8 cellular contexts compared by ENCODE assay signal in the genomic region with DNA sequence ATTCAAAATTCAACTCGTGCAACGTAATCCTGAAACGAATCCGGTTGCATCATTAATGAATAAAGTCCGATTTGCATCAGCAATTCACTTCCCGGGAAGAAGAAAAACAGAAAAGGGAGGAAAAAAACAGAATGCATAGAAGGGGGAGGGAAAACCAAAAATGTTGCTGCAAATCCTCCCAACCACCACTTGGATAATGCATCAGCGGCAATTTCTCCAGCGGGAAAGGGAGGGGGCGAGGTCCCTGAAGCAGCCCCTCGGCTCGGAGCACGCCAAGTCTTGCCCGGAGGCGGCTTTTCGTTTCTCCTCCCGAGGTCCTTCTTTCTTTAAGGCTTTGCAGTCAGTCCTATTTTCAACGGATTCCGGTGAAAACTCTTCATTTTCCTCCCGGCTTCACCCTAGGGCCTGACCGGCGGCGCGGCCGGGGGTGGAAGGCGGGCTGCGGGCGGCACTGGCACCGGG. TPM values are rescaled to one million over a fixed set of nuclear protein-coding genes. Genes with fewer than 3 reads are reported as not detected.
DNase-seq lines count a peak whose midpoint lies in the region; ATAC-seq, FAIRE-seq and TF ChIP-seq lines count a peak whose summit lies in the region.

No MANE protein-coding gene starts in this region.

- intact Hi-C loops in heart right ventricle (cut with DNase I), result loop anchor here in 8 of 10 donors (2.0 to 10.0 kb wide), 13 partner anchors 33 to 180 kb away; no protein-coding TSS in a partner anchor

- no peaks in the 10 kb centered on the region for H3K27me3 Mint-ChIP-seq in osteocyte (ENCODE audit: unreplicated experiment)

- TF ChIP-seq POLR2A in GM12891 (IDR thresholded peaks at IDR 0.05; ENCODE audit: low read depth, low read length), result no peak

- H3K9me3 Mint-ChIP-seq in osteocyte (ENCODE audit: unreplicated experiment), result no peaks in the 10 kb centered on the region

- peak overlapping the region; percentile 78 to 96 (median 86) for H3K4me3 ChIP-seq in heart right ventricle

- peaks cover 2% of the 10 kb centered on the region for H3K36me3 Mint-ChIP-seq in osteocyte (ENCODE audit: unreplicated experiment)

- H3K27me3 ChIP-seq in heart right ventricle, result peaks cover 0 to 29% (median 0%) of the 10 kb centered on the region in 7 donors

- peak overlapping the region; percentile 87 for H3K27ac Mint-ChIP-seq in osteocyte (ENCODE audit: unreplicated experiment)

- no peak for FAIRE-seq in GM12891 (lab: Jason Lieb, UNC)

- no peaks in the 10 kb centered on the region for H3K36me3 ChIP-seq in heart right ventricle

- peak overlapping the region; percentile 13 for H3K27ac ChIP-seq in adipose tissue (ENCODE audit: low read depth, low read length)
- peak overlapping the region; percentile 90 to 99 (median 98) for H3K27ac ChIP-seq in heart right ventricle

- H3K4me3 Mint-ChIP-seq in osteocyte (ENCODE audit: unreplicated experiment), result peak overlapping the region; percentile 90

- H3K4me1 Mint-ChIP-seq in osteocyte (ENCODE audit: unreplicated experiment), result peaks cover 16% of the 10 kb centered on the region

- peak in 2 of 8 donors; percentile 0 to 7 for ATAC-seq in heart right ventricle
- ATAC-seq in HG02642 (IDR thresholded peaks at IDR 0.05; ENCODE audit: poor library complexity, unreplicated experiment), result no peak
- ATAC-seq in GM18519 (IDR thresholded peaks at IDR 0.05; ENCODE audit: low FRiP score, unreplicated experiment), result no peak

- H3K4me1 ChIP-seq in heart right ventricle, result peaks cover 0 to 37% (median 21%) of the 10 kb centered on the region in 9 donors

- in situ Hi-C loops in ACHN (cut with HindIII; ENCODE audit: low pct_ligation_motif_present, low pct_unique_long_range_greater_than_20kb, low sequenced_read_pairs), result no loop called here

- TF ChIP-seq CTCF in heart right ventricle (IDR thresholded peaks at IDR 0.05) (peak in 5 of 9 donors; percentile 6 to 36 (median 11)), osteocyte (IDR thresholded peaks at IDR 0.05) (peak; percentile 33)

- DNase-seq in ACHN (peak; percentile 76), GM12891 (ENCODE audit: insufficient read length, low spot score) (peak; percentile 11), NCI-H2227 (lab: John Stamatoyannopoulos, UW; ENCODE audit: unreplicated experiment) (peak; percentile 79), heart right ventricle (peak; percentile 25 to 39), osteocyte (ENCODE audit: extremely low spot score, unreplicated experiment) (peak; percentile 87)

- 1 to 2% (median 1%) methylated on average over 28 of the region's 28 CpGs for WGBS in adipose tissue, 3 donors
- WGBS in heart right ventricle, 2 donors, result 0% methylated on average over 28 of the region's 28 CpGs

- no peaks in the 10 kb centered on the region for H3K9me3 ChIP-seq in heart right ventricle

TF ChIP-seq in GM12891, 5 proteins besides CTCF, POLR2A, EP300 and RAD21:
- TF ChIP-seq PAX5 (IDR thresholded peaks at IDR 0.05; ENCODE audit: insufficient read depth, low read length, severe bottlenecking) (no peak), TAF1 (IDR thresholded peaks at IDR 0.05; ENCODE audit: low read depth, low read length) (no peak), POU2F2 (IDR thresholded peaks at IDR 0.05; ENCODE audit: low read depth, low read length) (no peak), POLR2AphosphoS5 (IDR thresholded peaks at IDR 0.05; ENCODE audit: low read depth, low read length) (no peak), SPI1 (IDR thresholded peaks at IDR 0.05; ENCODE audit: low read depth, low read length) (no peak)

RNA-seq across cellular contexts. Expression of a gene that starts 0.7 kb away (rescaled TPM):
- polyA plus RNA-seq in GM12891 (2012; ENCODE audit: low read depth, missing spikeins), result 0.05 TPM
- polyA plus RNA-seq in adipose tissue (10 to 100 TPM in 2 of 3 donors, 1 to 10 TPM in 1; 5.4 to 14.5 (median 11.7) TPM), heart right ventricle (10 to 100 TPM in 1 of 2 donors, 1 to 10 TPM in 1; 8.6 to 13.3 TPM)
- total RNA-seq in heart right ventricle (10 to 100 TPM; 22.2 to 39.5 (median 31.8) TPM), osteocyte (92.8 and 95.7 TPM in 2 replicates)

Comparison
In these comparisons a context has a peak if more than half of its experiments do, and no peak if none do; other contexts are left out.
1. DNase-seq: peak in every context shown above with its lines; median percentile 87 in osteocyte; 79 in NCI-H2227; 76 in ACHN; 32 in heart right ventricle; 11 in GM12891.